ENCODE assay signal across 1 cellular context in the genomic region with DNA sequence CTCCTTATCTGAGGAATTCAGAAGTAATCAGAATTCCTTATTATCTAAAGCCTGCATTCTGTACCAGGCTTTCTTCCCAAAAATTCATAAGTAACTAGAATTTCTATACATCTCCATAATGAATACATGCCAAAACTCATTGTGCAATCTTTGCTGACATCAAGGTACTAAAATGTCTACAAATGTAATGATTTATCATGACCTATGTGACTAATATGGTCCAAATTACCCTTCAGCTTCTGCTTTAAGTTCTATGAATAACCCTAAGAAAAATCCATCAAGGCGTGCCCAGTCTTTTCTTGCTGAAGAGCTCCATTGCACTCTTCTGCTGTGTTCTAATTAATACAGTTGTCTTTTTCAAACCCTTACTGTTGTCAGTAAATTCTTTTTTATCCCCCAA.
TF ChIP-seq lines count a peak whose summit lies in the region.

No MANE protein-coding gene starts in this region.

TF ChIP-seq in SK-N-SH, 30 proteins besides CTCF, POLR2A, EP300 and RAD21 (continued from another document):
- TF ChIP-seq, protein P1, sequence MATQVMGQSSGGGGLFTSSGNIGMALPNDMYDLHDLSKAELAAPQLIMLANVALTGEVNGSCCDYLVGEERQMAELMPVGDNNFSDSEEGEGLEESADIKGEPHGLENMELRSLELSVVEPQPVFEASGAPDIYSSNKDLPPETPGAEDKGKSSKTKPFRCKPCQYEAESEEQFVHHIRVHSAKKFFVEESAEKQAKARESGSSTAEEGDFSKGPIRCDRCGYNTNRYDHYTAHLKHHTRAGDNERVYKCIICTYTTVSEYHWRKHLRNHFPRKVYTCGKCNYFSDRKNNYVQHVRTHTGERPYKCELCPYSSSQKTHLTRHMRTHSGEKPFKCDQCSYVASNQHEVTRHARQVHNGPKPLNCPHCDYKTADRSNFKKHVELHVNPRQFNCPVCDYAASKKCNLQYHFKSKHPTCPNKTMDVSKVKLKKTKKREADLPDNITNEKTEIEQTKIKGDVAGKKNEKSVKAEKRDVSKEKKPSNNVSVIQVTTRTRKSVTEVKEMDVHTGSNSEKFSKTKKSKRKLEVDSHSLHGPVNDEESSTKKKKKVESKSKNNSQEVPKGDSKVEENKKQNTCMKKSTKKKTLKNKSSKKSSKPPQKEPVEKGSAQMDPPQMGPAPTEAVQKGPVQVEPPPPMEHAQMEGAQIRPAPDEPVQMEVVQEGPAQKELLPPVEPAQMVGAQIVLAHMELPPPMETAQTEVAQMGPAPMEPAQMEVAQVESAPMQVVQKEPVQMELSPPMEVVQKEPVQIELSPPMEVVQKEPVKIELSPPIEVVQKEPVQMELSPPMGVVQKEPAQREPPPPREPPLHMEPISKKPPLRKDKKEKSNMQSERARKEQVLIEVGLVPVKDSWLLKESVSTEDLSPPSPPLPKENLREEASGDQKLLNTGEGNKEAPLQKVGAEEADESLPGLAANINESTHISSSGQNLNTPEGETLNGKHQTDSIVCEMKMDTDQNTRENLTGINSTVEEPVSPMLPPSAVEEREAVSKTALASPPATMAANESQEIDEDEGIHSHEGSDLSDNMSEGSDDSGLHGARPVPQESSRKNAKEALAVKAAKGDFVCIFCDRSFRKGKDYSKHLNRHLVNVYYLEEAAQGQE (IDR thresholded peaks at IDR 0.05; ENCODE audit: low read depth, low read length), result no peak
- TF ChIP-seq POLR2AphosphoS5 (IDR thresholded peaks at IDR 0.05; ENCODE audit: low read depth, low read length) (no peak), IRF3 (IDR thresholded peaks at IDR 0.05; ENCODE audit: low read depth, low read length) (no peak), TCF12 (IDR thresholded peaks at IDR 0.05) (no peak), MEF2A (IDR thresholded peaks at IDR 0.05; ENCODE audit: borderline replicate concordance, low read depth) (no peak), ELF1 (IDR thresholded peaks at IDR 0.05) (no peak), YY1 (IDR thresholded peaks at IDR 0.05; ENCODE audit: low read depth) (no peak), TEAD4 (IDR thresholded peaks at IDR 0.05; ENCODE audit: borderline replicate concordance, insufficient read depth) (no peak), CHD2 (IDR thresholded peaks at IDR 0.05; ENCODE audit: low read length, partially characterized antibody) (no peak), JUND (IDR thresholded peaks at IDR 0.05) (no peak), MXI1 (IDR thresholded peaks at IDR 0.05; ENCODE audit: low read depth, low read length) (no peak)
